11 cellular contexts compared by ENCODE assay signal in the genomic region with DNA sequence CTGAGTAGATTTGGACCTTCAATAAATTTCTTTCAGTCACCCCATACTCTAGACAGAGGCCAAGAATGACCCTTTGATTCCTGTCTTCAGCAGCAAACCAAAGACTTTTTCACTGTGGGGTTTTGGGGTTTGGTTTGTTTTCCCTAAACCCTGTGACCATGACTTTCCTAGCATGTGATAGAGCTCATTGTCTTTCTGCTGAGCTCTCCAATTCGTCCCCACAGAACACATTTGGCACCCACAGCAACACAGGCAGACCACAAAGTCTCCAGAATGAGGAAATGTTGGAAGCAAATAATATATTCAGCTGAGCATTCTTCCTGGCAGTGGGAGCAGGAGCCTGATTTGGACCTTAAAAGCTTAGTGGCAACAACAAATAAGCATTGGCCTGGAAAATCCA. TPM values are rescaled to one million over a fixed set of nuclear protein-coding genes. Genes with fewer than 3 reads are reported as not detected.
A peak's percentile ranks its signal among the peaks of the same experiment; 100 is the strongest.
DNase-seq lines count a peak whose midpoint lies in the region; TF ChIP-seq lines count a peak whose summit lies in the region.
"Had no signal": no experiment of that assay in that cellular context is flagged by ENCODE, and none has a peak within 500 bp of the region (broad histone marks: within the 10 kb centered on the region; RNA-seq: fewer than 3 reads in every experiment).

No MANE protein-coding gene starts in this region.

- no peak overlapping the region for H3K4me3 Mint-ChIP-seq in nephron
- no peak overlapping the region for H3K4me3 Mint-ChIP-seq in type B pancreatic cell

- H3K27ac Mint-ChIP-seq in nephron (peak overlapping the region; percentile 60 to 66 (median 63)), type B pancreatic cell (peak overlapping the region; percentile 12)

- H3K36me3 Mint-ChIP-seq in nephron (ENCODE audit: low read depth) (no peaks in the 10 kb centered on the region), type B pancreatic cell (no peaks in the 10 kb centered on the region)

- no peaks in the 10 kb centered on the region for H3K27me3 Mint-ChIP-seq in nephron (ENCODE audit: low read depth)
- H3K27me3 Mint-ChIP-seq in type B pancreatic cell: peaks cover 7% of the 10 kb centered on the region

- TF ChIP-seq CTCF in fibroblast of pulmonary artery (IDR thresholded peaks at IDR 0.05; ENCODE audit: low read length, missing control alignments) (no peak), nephron (IDR thresholded peaks at IDR 0.05; ENCODE audit: unreplicated experiment in 3 of 3) (no peak), type B pancreatic cell (conservative IDR thresholded peaks at IDR 0.05) (no peak)

- H3K9me3 Mint-ChIP-seq in nephron (no peaks in the 10 kb centered on the region), type B pancreatic cell (no peaks in the 10 kb centered on the region)

- peak overlapping the region; percentile 4 for H3K9ac ChIP-seq in adipocyte (ENCODE audit: low read length)

- DNase-seq in adipocyte (ENCODE audit: low read depth) (peak; percentile 16), fibroblast of pulmonary artery (ENCODE audit: low read depth) (peak; percentile 11), type B pancreatic cell (ENCODE audit: extremely low spot score, unreplicated experiment) (no peak), iPS-NIHi11 (ENCODE audit: low spot score) (no peak), NCI-H524 treated with DMSO at 0.1 percent for 48 hours (lab: John Stamatoyannopoulos, UW) (no peak), NCI-H69 (lab: John Stamatoyannopoulos, UW) (no peak)
- DNase-seq: NCI-H1048; stimulated activated CD4-positive, alpha-beta T cell treated with anti-CD3 and anti-CD28 coated beads, Interleukin-2, amount 100 ng/mL, for 24 hours had no signal

- no peaks in the 10 kb centered on the region for H3K36me3 ChIP-seq in adipocyte (ENCODE audit: control insufficient read depth, insufficient read depth, low read length, severe bottlenecking)

- H3K27me3 ChIP-seq in adipocyte (replicated peaks; ENCODE audit: control insufficient read depth, insufficient read depth, low read length): no peaks in the 10 kb centered on the region

- H3K4me1 Mint-ChIP-seq in nephron: peaks cover 48% of the 10 kb centered on the region
- peaks cover 36% of the 10 kb centered on the region for H3K4me1 Mint-ChIP-seq in type B pancreatic cell (ENCODE audit: unreplicated experiment)

- H3K4me3 ChIP-seq in adipocyte (ENCODE audit: low read length): no peak overlapping the region
- no peak overlapping the region for H3K4me3 ChIP-seq in fibroblast of pulmonary artery (replicated peaks; ENCODE audit: low read depth, low read length)

- H3K4me1 ChIP-seq in adipocyte (ENCODE audit: control insufficient read depth, insufficient read depth, low read length): peaks cover 44% of the 10 kb centered on the region

- peaks cover 3% of the 10 kb centered on the region for H3K9me3 ChIP-seq in adipocyte (ENCODE audit: control insufficient read depth, low read length)

RNA-seq across cellular contexts. Expression of a gene that starts 36.8 kb away (rescaled TPM):
- total RNA-seq in type B pancreatic cell (ENCODE audit: low replicate concordance): 0.56 and 2.5 TPM in 2 replicates
- total RNA-seq: bronchial epithelial cell, OCI-LY7 had no signal

Comparison
In these comparisons a context has a peak if more than half of its experiments do, and no peak if none do; other contexts are left out.
1. DNase-seq: peak in adipocyte (single experiment) and fibroblast of pulmonary artery (single experiment); none in type B pancreatic cell (single experiment), iPS-NIHi11 (single experiment), NCI-H524 treated with DMSO at 0.1 percent for 48 hours (single experiment) and NCI-H69 (single experiment).